23 cellular contexts compared by ENCODE assay signal in genomic region chr18:21168880-21169279, GRCh38.
"Had no signal": no experiment of that assay in that cellular context is flagged by ENCODE, and none has a peak within 500 bp of the region (broad histone marks: within the 10 kb centered on the region; RNA-seq: fewer than 3 reads in every experiment).

No MANE protein-coding gene starts in this region.

- H3K27me3 ChIP-seq: SJSA1 had no signal

- H3K9me3 ChIP-seq: SJSA1 had no signal

- H3K9me3 Mint-ChIP-seq: IgD-negative memory B cell had no signal

- DNase-seq: Kasumi-1; NCI-H1048; NCI-H1105; NCI-H1436 treated with DMSO at 0.1 percent for 48 hours; NCI-H1694; NCI-H187 treated with DMSO at 0.1 percent for 48 hours; NCI-H2029 treated with DMSO at 0.1 percent for 48 hours; NCI-H2107; NCI-H2227 treated with DMSO at 0.1 percent for 48 hours; NCI-H524; NCI-H526 treated with DMSO at 0.1 percent for 48 hours; NCI-H748 treated with DMSO at 0.1 percent for 48 hours; NK-92 treated with Interleukin-12 subunit alpha and Interleukin-12 subunit beta, amount 100 ng/mL, for 24 hours; OCI-M1; Right ventricle myocardium superior; RPMI8226; SIG-M5 had no signal

- H3K36me3 Mint-ChIP-seq: IgD-negative memory B cell had no signal

- H3K27ac ChIP-seq: HL-60, KMS-11, SJSA1, SK-N-MC had no signal

- H3K36me3 ChIP-seq: SJSA1 had no signal

- H3K4me3 Mint-ChIP-seq: IgD-negative memory B cell had no signal

- H3K4me3 ChIP-seq: K562, SJSA1, SK-N-MC had no signal
